Comparison of ENCODE assay signal across 23 cellular contexts in the genomic region with DNA sequence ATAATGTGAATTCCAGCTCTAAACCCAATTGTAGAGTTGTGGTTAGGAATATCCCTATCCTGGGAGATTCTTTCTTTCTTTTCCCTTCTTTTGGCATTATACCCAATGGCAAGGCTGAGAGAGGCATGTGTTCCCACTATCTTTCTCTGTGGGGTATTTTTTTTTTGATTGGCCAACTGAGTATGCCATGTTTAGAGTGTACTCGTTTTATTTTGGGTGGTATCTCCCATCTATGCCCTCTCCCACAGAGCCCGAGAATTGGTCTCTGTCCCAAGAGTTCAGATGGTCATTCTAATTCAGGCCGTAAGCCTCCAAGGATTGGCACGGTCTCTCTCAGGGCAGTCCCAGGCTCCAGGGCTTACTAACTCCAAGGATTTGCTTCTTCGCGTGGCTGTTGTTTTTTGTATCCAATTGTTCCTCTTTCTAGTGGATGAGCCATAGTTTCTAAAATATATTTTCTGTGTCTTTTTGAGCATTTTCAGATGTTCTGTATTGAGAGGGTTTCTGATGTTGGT.
"Had no signal": no experiment of that assay in that cellular context is flagged by ENCODE, and none has a peak within 500 bp of the region (broad histone marks: within the 10 kb centered on the region; RNA-seq: fewer than 3 reads in every experiment).

No MANE protein-coding gene starts in this region.

- H3K27me3 Mint-ChIP-seq: activated CD4-positive, alpha-beta memory T cell treated with anti-CD3 and anti-CD28 coated beads for 36 hours; activated CD4-positive, alpha-beta T cell treated with anti-CD3 and anti-CD28 coated beads for 36 hours; activated CD4-positive, alpha-beta T cell treated with anti-CD3 and anti-CD28 coated beads, Interleukin-2, amount 10 ng/mL, durations not matched to agents 24 days and 14 days; activated CD8-positive, alpha-beta memory T cell treated with anti-CD3 and anti-CD28 coated beads, Interleukin-2, amount 10 ng/mL, durations not matched to agents 7 days and 5 days; activated naive CD4-positive, alpha-beta T cell treated with anti-CD3 and anti-CD28 coated beads, Interleukin-2, amount 10 ng/mL, durations not matched to agents 7 days and 5 days; activated naive CD8-positive, alpha-beta T cell treated with anti-CD3 and anti-CD28 coated beads, Interleukin-2, amount 10 ng/mL, durations not matched to agents 7 days and 5 days had no signal

- H3K36me3 Mint-ChIP-seq: activated CD4-positive, alpha-beta memory T cell treated with anti-CD3 and anti-CD28 coated beads for 36 hours; activated CD8-positive, alpha-beta memory T cell treated with anti-CD3 and anti-CD28 coated beads, Interleukin-2, amount 10 ng/mL, durations not matched to agents 7 days and 5 days; activated naive CD4-positive, alpha-beta T cell treated with anti-CD3 and anti-CD28 coated beads, Interleukin-2, amount 10 ng/mL, durations not matched to agents 7 days and 5 days; activated naive CD4-positive, alpha-beta T cell treated with anti-CD3 and anti-CD28 coated beads, Interleukin-2, amount 50 U/mL, for 72 hours; activated naive CD8-positive, alpha-beta T cell treated with anti-CD3 and anti-CD28 coated beads, Interleukin-2, amount 10 ng/mL, durations not matched to agents 7 days and 5 days had no signal

- H3K4me3 Mint-ChIP-seq: activated CD4-positive, alpha-beta memory T cell treated with anti-CD3 and anti-CD28 coated beads for 36 hours; activated CD4-positive, alpha-beta T cell treated with anti-CD3 and anti-CD28 coated beads for 36 hours; activated CD4-positive, alpha-beta T cell treated with anti-CD3 and anti-CD28 coated beads, Interleukin-2, amount 10 ng/mL, durations not matched to agents 24 days and 14 days; activated CD8-positive, alpha-beta memory T cell treated with anti-CD3 and anti-CD28 coated beads, Interleukin-2, amount 10 ng/mL, durations not matched to agents 7 days and 5 days; activated CD8-positive, alpha-beta T cell treated with anti-CD3 and anti-CD28 coated beads, Interleukin-2, amount 10 ng/mL, durations not matched to agents 7 days and 5 days; activated naive CD4-positive, alpha-beta T cell treated with anti-CD3 and anti-CD28 coated beads, Interleukin-2, amount 10 ng/mL, durations not matched to agents 7 days and 5 days; activated naive CD8-positive, alpha-beta T cell treated with anti-CD3 and anti-CD28 coated beads, Interleukin-2, amount 10 ng/mL, durations not matched to agents 7 days and 5 days; activated T-cell treated with anti-CD3 and anti-CD28 coated beads, Interleukin-2, amount 50 U/mL, for 72 hours had no signal

- H3K9me3 Mint-ChIP-seq: activated CD4-positive, alpha-beta memory T cell treated with anti-CD3 and anti-CD28 coated beads for 36 hours; activated CD4-positive, alpha-beta T cell treated with anti-CD3 and anti-CD28 coated beads, Interleukin-2, amount 10 ng/mL, durations not matched to agents 24 days and 14 days; activated naive CD4-positive, alpha-beta T cell treated with anti-CD3 and anti-CD28 coated beads, Interleukin-2, amount 10 ng/mL, durations not matched to agents 7 days and 5 days; activated naive CD4-positive, alpha-beta T cell treated with anti-CD3 and anti-CD28 coated beads, Interleukin-2, amount 50 U/mL, for 72 hours; activated naive CD8-positive, alpha-beta T cell treated with anti-CD3 and anti-CD28 coated beads, Interleukin-2, amount 10 ng/mL, durations not matched to agents 7 days and 5 days; activated T-cell treated with anti-CD3 and anti-CD28 coated beads, Interleukin-2, amount 50 U/mL, for 72 hours had no signal

- H3K4me1 Mint-ChIP-seq: activated CD4-positive, alpha-beta T cell treated with anti-CD3 and anti-CD28 coated beads for 36 hours; activated CD4-positive, alpha-beta T cell treated with anti-CD3 and anti-CD28 coated beads, Interleukin-2, amount 10 ng/mL, durations not matched to agents 24 days and 14 days; activated CD8-positive, alpha-beta memory T cell treated with anti-CD3 and anti-CD28 coated beads, Interleukin-2, amount 10 ng/mL, durations not matched to agents 7 days and 5 days; activated naive CD4-positive, alpha-beta T cell treated with anti-CD3 and anti-CD28 coated beads, Interleukin-2, amount 10 ng/mL, durations not matched to agents 7 days and 5 days had no signal

- DNase-seq: activated CD4-positive, alpha-beta memory T cell treated with anti-CD3 and anti-CD28 coated beads for 36 hours; activated CD4-positive, alpha-beta T cell treated with anti-CD3 and anti-CD28 coated beads for 36 hours; activated CD4-positive, alpha-beta T cell treated with anti-CD3 and anti-CD28 coated beads, Interleukin-2, amount 10 ng/mL, durations not matched to agents 24 days and 14 days; activated CD4-positive, CD25-positive, alpha-beta regulatory T cell; activated CD4-positive, CD25-positive, alpha-beta regulatory T cell treated with anti-CD3 and anti-CD28 coated beads, Interleukin-2, amount 50 U/mL, for 72 hours; activated CD8-positive, alpha-beta memory T cell treated with anti-CD3 and anti-CD28 coated beads, Interleukin-2, amount 10 ng/mL, durations not matched to agents 7 days and 5 days; activated CD8-positive, alpha-beta memory T cell treated with anti-CD3 and anti-CD28 coated beads, Interleukin-2, amount 50 U/mL, for 4 hours; activated CD8-positive, alpha-beta T cell treated with anti-CD3 and anti-CD28 coated beads, Interleukin-2, amount 10 ng/mL, durations not matched to agents 7 days and 5 days; activated gamma-delta T cell; activated naive CD4-positive, alpha-beta T cell; activated naive CD4-positive, alpha-beta T cell treated with anti-CD3 and anti-CD28 coated beads, Interleukin-2, amount 10 ng/mL, durations not matched to agents 7 days and 5 days; activated naive CD8-positive, alpha-beta T cell treated with anti-CD3 and anti-CD28 coated beads, Interleukin-2, amount 10 ng/mL, durations not matched to agents 7 days and 5 days; activated T-cell treated with anti-CD3 and anti-CD28 coated beads, Interleukin-2, amount 50 U/mL, for 1 hour; activated T-cell treated with anti-CD3 and anti-CD28 coated beads, Interleukin-2, amount 50 U/mL, for 72 hours; amniotic stem cell; body of pancreas; effector CD8-positive, alpha-beta T cell; esophagus squamous epithelium; foreskin melanocyte; heart right ventricle; T-helper 2 cell had no signal

- ATAC-seq: activated CD4-positive, alpha-beta T cell treated with anti-CD3 and anti-CD28 coated beads for 36 hours; activated CD8-positive, alpha-beta memory T cell treated with anti-CD3 and anti-CD28 coated beads, Interleukin-2, amount 10 ng/mL, durations not matched to agents 7 days and 5 days; activated CD8-positive, alpha-beta T cell treated with anti-CD3 and anti-CD28 coated beads, Interleukin-2, amount 10 ng/mL, durations not matched to agents 7 days and 5 days; activated naive CD4-positive, alpha-beta T cell treated with anti-CD3 and anti-CD28 coated beads, Interleukin-2, amount 50 U/mL, for 72 hours; activated T-cell treated with anti-CD3 and anti-CD28 coated beads, Interleukin-2, amount 50 U/mL, for 72 hours; body of pancreas; gastroesophageal sphincter; heart right ventricle had no signal
